In genomic region chr20:50120935-50121693, GRCh38 we compare ENCODE assay signal across 8 cellular contexts. TPM values are rescaled to one million over a fixed set of nuclear protein-coding genes. Genes with fewer than 3 reads are reported as not detected.
DNase-seq lines count a peak whose midpoint lies in the region; ATAC-seq, FAIRE-seq and TF ChIP-seq lines count a peak whose summit lies in the region.

No MANE protein-coding gene starts in this region.

- H3K79me2 ChIP-seq in Karpas-422 (ENCODE audit: low read length) (no peaks in the 10 kb centered on the region), parathyroid adenoma (peaks cover 3% of the 10 kb centered on the region)

- TF ChIP-seq POLR2A in vagina (IDR thresholded peaks at IDR 0.05) = no peak

- intact Hi-C loops in vagina (cut with DNase I) = loop anchor here (5.0 kb wide), 1 partner anchor 46 kb away; no protein-coding TSS in a partner anchor

- no peak overlapping the region for H2AFZ ChIP-seq in Karpas-422 (ENCODE audit: low read length)
- peak overlapping the region; percentile 19 for H2AFZ ChIP-seq in parathyroid adenoma

- H3K9me3 ChIP-seq in Karpas-422 (ENCODE audit: low read length) = no peaks in the 10 kb centered on the region
- H3K9me3 ChIP-seq in parathyroid adenoma (ENCODE audit: control insufficient read depth, low read length) = no peaks in the 10 kb centered on the region
- H3K9me3 ChIP-seq in vagina = no peaks in the 10 kb centered on the region

- DNase-seq in DMS79 (lab: John Stamatoyannopoulos, UW) (peak; percentile 93), Karpas-422 (peak; percentile 80), RCC 7860 (ENCODE audit: low spot score) (peak; percentile 61), frontal cortex (ENCODE audit: low spot score in 2 of 2) (peak; percentile 68 to 74), vagina (ENCODE audit: extremely low spot score in 2 of 2) (no peak)
- DNase-seq in activated T-helper 9 cell treated with anti-CD3 and anti-CD28 coated beads, Interleukin-2, amount 50 U/mL, for 16 hours (ENCODE audit: low read depth) = peak; percentile 38

- H3K4me3 ChIP-seq in Karpas-422 (ENCODE audit: low read length) (no peak overlapping the region), parathyroid adenoma (ENCODE audit: low read depth, low read length) (no peak overlapping the region), vagina (no peak overlapping the region)

- H3K27ac ChIP-seq in Karpas-422 (ENCODE audit: low read length) = no peak overlapping the region
- peak overlapping the region; percentile 67 for H3K27ac ChIP-seq in parathyroid adenoma
- no peak overlapping the region for H3K27ac ChIP-seq in vagina

- H3K9me2 ChIP-seq in Karpas-422 (replicated peaks; ENCODE audit: insufficient read depth, low read length) = no peaks in the 10 kb centered on the region

- FAIRE-seq in RCC 7860 (lab: Jason Lieb, UNC) (no peak), frontal cortex (lab: Jason Lieb, UNC) (no peak)

- H4K20me1 ChIP-seq in Karpas-422 (ENCODE audit: insufficient read depth, low read depth, low read length) = no peaks in the 10 kb centered on the region

- ATAC-seq in GM21786 (IDR thresholded peaks at IDR 0.05; ENCODE audit: unreplicated experiment) = no peak

- peak; percentile 97 for TF ChIP-seq CTCF in parathyroid adenoma (IDR thresholded peaks at IDR 0.05)
- TF ChIP-seq CTCF in vagina (IDR thresholded peaks at IDR 0.05) = peak; percentile 49 to 71 (median 64)

- H3K27me3 ChIP-seq in Karpas-422 (ENCODE audit: low read length) (no peaks in the 10 kb centered on the region), parathyroid adenoma (ENCODE audit: control insufficient read depth, insufficient read depth, low read length) (no peaks in the 10 kb centered on the region), vagina (no peaks in the 10 kb centered on the region)

- H3K9ac ChIP-seq in Karpas-422 (ENCODE audit: low read length) (no peak overlapping the region), parathyroid adenoma (no peak overlapping the region)

- H3K36me3 ChIP-seq in Karpas-422 (ENCODE audit: insufficient read depth, low read length) (peaks cover 8% of the 10 kb centered on the region; the same call in 1 of the 2 replicates), parathyroid adenoma (ENCODE audit: control insufficient read depth, insufficient read depth, low read length) (no peaks in the 10 kb centered on the region), vagina (peaks cover 0 to 14% of the 10 kb centered on the region in 2 donors)

- H3K4me2 ChIP-seq in Karpas-422 (ENCODE audit: low read depth, low read length, poor library complexity, severe bottlenecking) (no peak overlapping the region), parathyroid adenoma (ENCODE audit: low read length) (peak overlapping the region; percentile 5)

- H3K4me1 ChIP-seq in Karpas-422 (ENCODE audit: low read length) (peaks cover 5% of the 10 kb centered on the region), parathyroid adenoma (peaks cover 13% of the 10 kb centered on the region), vagina (peaks cover 18% of the 10 kb centered on the region)

RNA-seq across cellular contexts. Expression of gene UBE2V1, which starts 8.2 kb away (rescaled TPM):
- 76.7 and 95.6 TPM in 2 replicates for total RNA-seq in Karpas-422 (2014; rRNA removed; shearing (Covaris generic); ENCODE audit: low replicate concordance)
- 20.0 TPM for total RNA-seq in frontal cortex
- 74.2 TPM for total RNA-seq in vagina

RNA-seq across cellular contexts. Expression of gene PEDS1, which starts 32.4 kb away (rescaled TPM):
- total RNA-seq in Karpas-422 (2014; rRNA removed; shearing (Covaris generic); ENCODE audit: low replicate concordance) = 14.5 and 29.7 TPM in 2 replicates
- 9.4 TPM for total RNA-seq in frontal cortex
- 25.5 TPM for total RNA-seq in vagina

Comparison
In these comparisons a context has a peak if more than half of its experiments do, and no peak if none do; other contexts are left out.
1. DNase-seq: peak in DMS79 (single experiment), Karpas-422 (single experiment), RCC 7860 (single experiment), activated T-helper 9 cell treated with anti-CD3 and anti-CD28 coated beads, Interleukin-2, amount 50 U/mL, for 16 hours (single experiment) and frontal cortex (2 of 2); none in vagina (0 of 2).